ENCODE assay signal across 10 cellular contexts in genomic region chr16:81568749-81569087, GRCh38.
DNase-seq lines count a peak whose midpoint lies in the region; ATAC-seq, FAIRE-seq and TF ChIP-seq lines count a peak whose summit lies in the region.
"Had no signal": no experiment of that assay in that cellular context is flagged by ENCODE, and none has a peak within 500 bp of the region (broad histone marks: within the 10 kb centered on the region; RNA-seq: fewer than 3 reads in every experiment).

No MANE protein-coding gene starts in this region.

- WGBS in HepG2 (ENCODE audit: low lambda C conversion rate): 81% methylated on average over 8 of the region's 8 CpGs
- WGBS in right lobe of liver (ENCODE audit: insufficient coverage, low coverage, low lambda C conversion rate, missing lambda C conversion rate): 76% methylated on average over 8 of the region's 8 CpGs

- CTCF ChIA-PET in HepG2 (lab: Yijun Ruan, JAX; ENCODE audit: low intra/inter-chr PET ratio, low total read pairs): no interaction called here

- no peak for FAIRE-seq in HepG2 (lab: Jason Lieb, UNC)

- H3K9me3 Mint-ChIP-seq in activated T-cell treated with anti-CD3 and anti-CD28 coated beads, Interleukin-2, amount 50 U/mL, for 72 hours: no peaks in the 10 kb centered on the region
- H3K9me3 Mint-ChIP-seq in memory B cell: no peaks in the 10 kb centered on the region

- H3K4me2 ChIP-seq in HepG2 (ENCODE audit: low read depth, low read length) (no peak overlapping the region), Karpas-422 (ENCODE audit: low read depth, low read length, poor library complexity, severe bottlenecking) (no peak overlapping the region)

- DNase-seq in HepG2 (ENCODE audit: low spot score): no peak
- no peak for DNase-seq in right lobe of liver
- no peak for DNase-seq in activated T-cell treated with anti-CD3 and anti-CD28 coated beads, Interleukin-2, amount 50 U/mL, for 72 hours
- no peak for DNase-seq in memory B cell (ENCODE audit: low spot score in 2 of 2)
- no peak for DNase-seq in Karpas-422
- no peak for DNase-seq in AG08396 (ENCODE audit: low spot score)
- DNase-seq in dermis blood vessel endothelial cell: no peak
- DNase-seq: NCI-H2171 had no signal

- peaks cover 42% of the 10 kb centered on the region for H3K4me1 Mint-ChIP-seq in activated T-cell treated with anti-CD3 and anti-CD28 coated beads, Interleukin-2, amount 50 U/mL, for 72 hours (ENCODE audit: low read depth)
- peaks cover 22% of the 10 kb centered on the region for H3K4me1 Mint-ChIP-seq in memory B cell

- intact Hi-C loops in HepG2 (cut with micrococcal nuclease; ENCODE audit: unreplicated experiment): loop anchor here (1.0 kb wide), 1 partner anchor 19 kb away; no protein-coding TSS in a partner anchor
- intact Hi-C loops in right lobe of liver (cut with DNase I): no loop called here

- H3K9me3 ChIP-seq in HepG2 (ENCODE audit: low read length): no peaks in the 10 kb centered on the region
- H3K9me3 ChIP-seq in right lobe of liver: no peaks in the 10 kb centered on the region
- no peaks in the 10 kb centered on the region for H3K9me3 ChIP-seq in Karpas-422 (ENCODE audit: low read length)

- H3K9ac ChIP-seq in HepG2 (ENCODE audit: insufficient read depth, low read depth, low read length) (no peak overlapping the region), Karpas-422 (ENCODE audit: low read length) (no peak overlapping the region)

- no peak for TF ChIP-seq CTCF in HepG2 (CRISPR knock-in tag; IDR thresholded peaks at IDR 0.05)
- no peak for TF ChIP-seq CTCF in right lobe of liver (IDR thresholded peaks at IDR 0.05)

- peak overlapping the region; percentile 74 for H3K27ac Mint-ChIP-seq in activated T-cell treated with anti-CD3 and anti-CD28 coated beads, Interleukin-2, amount 50 U/mL, for 72 hours
- H3K27ac Mint-ChIP-seq in memory B cell: peak overlapping the region; percentile 67
- H3K27ac Mint-ChIP-seq: progenitor cell of endocrine pancreas had no signal

- H3K36me3 Mint-ChIP-seq in activated T-cell treated with anti-CD3 and anti-CD28 coated beads, Interleukin-2, amount 50 U/mL, for 72 hours (ENCODE audit: insufficient read depth in 2 of 2): no peaks in the 10 kb centered on the region
- peaks cover 15% of the 10 kb centered on the region for H3K36me3 Mint-ChIP-seq in memory B cell

- H3K27me3 ChIP-seq in HepG2 (ENCODE audit: control insufficient read depth in 1 of 2, insufficient read depth in 2 of 2, low read length in 2 of 2) (no peaks in the 10 kb centered on the region), right lobe of liver (no peaks in the 10 kb centered on the region), Karpas-422 (ENCODE audit: low read length) (no peaks in the 10 kb centered on the region)

- no peaks in the 10 kb centered on the region for H3K27me3 Mint-ChIP-seq in activated T-cell treated with anti-CD3 and anti-CD28 coated beads, Interleukin-2, amount 50 U/mL, for 72 hours (ENCODE audit: low read depth)
- H3K27me3 Mint-ChIP-seq in memory B cell: no peaks in the 10 kb centered on the region
- H3K27me3 Mint-ChIP-seq: progenitor cell of endocrine pancreas had no signal

- H3K4me1 ChIP-seq in HepG2 (ENCODE audit: insufficient read depth, low read length) (peaks cover 68% of the 10 kb centered on the region), right lobe of liver (peaks cover 0 to 6% (median 3%) of the 10 kb centered on the region in 4 donors), Karpas-422 (ENCODE audit: low read length) (no peaks in the 10 kb centered on the region)

- TF ChIP-seq EP300 in HepG2 (IDR thresholded peaks at IDR 0.05; ENCODE audit: low read depth in 2 of 2, low read length in 2 of 2) (no peak), HepG2 (CRISPR knock-in tag; IDR thresholded peaks at IDR 0.05; ENCODE audit: borderline replicate concordance) (no peak)

- in situ Hi-C loops in HepG2 (cut with HindIII; ENCODE audit: extremely low pct_ligation_motif_present, low pct_unique_long_range_greater_than_20kb): no loop called here

- TSS peak; percentile 20 for BruUV-seq in HepG2 (replicated peaks; lab: Mats Ljungman, UMichigan)

- H3K79me2 ChIP-seq in HepG2 (ENCODE audit: insufficient read depth, low read length) (peaks cover 98% of the 10 kb centered on the region), Karpas-422 (ENCODE audit: low read length) (no peaks in the 10 kb centered on the region)

- H3K4me3 ChIP-seq in HepG2 (replicated peaks in 1 of 3; ENCODE audit: insufficient read depth in 1 of 3, low read depth in 2 of 3, low read length in 3 of 3): no peak overlapping the region
- H3K4me3 ChIP-seq in right lobe of liver: no peak overlapping the region
- no peak overlapping the region for H3K4me3 ChIP-seq in Karpas-422 (ENCODE audit: low read length)

- TF ChIP-seq RAD21 in HepG2 (CRISPR knock-in tag; IDR thresholded peaks at IDR 0.05): no peak

- H2AFZ ChIP-seq in HepG2 (ENCODE audit: low read length): no peak overlapping the region
- H2AFZ ChIP-seq in Karpas-422 (ENCODE audit: low read length): no peak overlapping the region

- TF ChIP-seq POLR2A in HepG2 (IDR thresholded peaks at IDR 0.05; ENCODE audit: insufficient read depth in 1 of 2, low read depth in 2 of 2, low read length in 2 of 2) (no peak), right lobe of liver (IDR thresholded peaks at IDR 0.05) (no peak)

- peak overlapping the region; percentile 72 to 76 for H3K4me3 Mint-ChIP-seq in activated T-cell treated with anti-CD3 and anti-CD28 coated beads, Interleukin-2, amount 50 U/mL, for 72 hours
- H3K4me3 Mint-ChIP-seq in memory B cell: no peak overlapping the region

- H3K36me3 ChIP-seq in HepG2 (replicated peaks in 1 of 2; ENCODE audit: control insufficient read depth in 1 of 2, insufficient read depth in 2 of 2, low read length in 2 of 2) (peaks cover 6 to 14% of the 10 kb centered on the region in 2 experiments; a peak in 4 of 5 replicates), right lobe of liver (no peaks in the 10 kb centered on the region), Karpas-422 (ENCODE audit: insufficient read depth, low read length) (no peaks in the 10 kb centered on the region)

- H3K27ac ChIP-seq in HepG2 (ENCODE audit: extremely low read length, insufficient read depth, low read length): peak overlapping the region; percentile 25
- H3K27ac ChIP-seq in right lobe of liver: no peak overlapping the region
- no peak overlapping the region for H3K27ac ChIP-seq in Karpas-422 (ENCODE audit: low read length)

- ATAC-seq in HepG2: no peak
- ATAC-seq in right lobe of liver: no peak
- ATAC-seq in activated T-cell treated with anti-CD3 and anti-CD28 coated beads, Interleukin-2, amount 50 U/mL, for 72 hours (replicated peaks in 1 of 2): peak; percentile 18 to 25
- no peak for ATAC-seq in memory B cell (ENCODE audit: low read depth)
- ATAC-seq in HG03025 (IDR thresholded peaks at IDR 0.05; ENCODE audit: low FRiP score, unreplicated experiment): no peak

- H4K20me1 ChIP-seq in HepG2 (ENCODE audit: insufficient read depth, low read length): peaks cover 99% of the 10 kb centered on the region
- H4K20me1 ChIP-seq in Karpas-422 (ENCODE audit: insufficient read depth, low read depth, low read length): peaks cover 10% of the 10 kb centered on the region; the same call in 1 of the 2 replicates

- POLR2A ChIA-PET in HepG2 (lab: Yijun Ruan, JAX): interaction anchor here (0.9 to 2.6 kb wide), 6 partner anchors 9 to 117 kb away, joined by 4 to 8 read pairs (median 6); no protein-coding TSS in a partner anchor

- H3K9me2 ChIP-seq in Karpas-422 (replicated peaks; ENCODE audit: insufficient read depth, low read length): no peaks in the 10 kb centered on the region

TF ChIP-seq in HepG2, 621 proteins besides CTCF, POLR2A, EP300 and RAD21:
- TF ChIP-seq ZNF652 (CRISPR knock-in tag; IDR thresholded peaks at IDR 0.05; ENCODE audit: borderline replicate concordance, low read depth) (peak; percentile 88), ZNF17 (CRISPR knock-in tag; IDR thresholded peaks at IDR 0.05) (no peak)

Comparison
In these comparisons a context has a peak if more than half of its experiments do, and no peak if none do; other contexts are left out.
1. ATAC-seq: peak in activated T-cell treated with anti-CD3 and anti-CD28 coated beads, Interleukin-2, amount 50 U/mL, for 72 hours (2 of 2); none in HepG2 (single experiment), right lobe of liver (0 of 4), memory B cell (single experiment) and HG03025 (single experiment).